ENCODE assay signal across 9 cellular contexts in the genomic region with DNA sequence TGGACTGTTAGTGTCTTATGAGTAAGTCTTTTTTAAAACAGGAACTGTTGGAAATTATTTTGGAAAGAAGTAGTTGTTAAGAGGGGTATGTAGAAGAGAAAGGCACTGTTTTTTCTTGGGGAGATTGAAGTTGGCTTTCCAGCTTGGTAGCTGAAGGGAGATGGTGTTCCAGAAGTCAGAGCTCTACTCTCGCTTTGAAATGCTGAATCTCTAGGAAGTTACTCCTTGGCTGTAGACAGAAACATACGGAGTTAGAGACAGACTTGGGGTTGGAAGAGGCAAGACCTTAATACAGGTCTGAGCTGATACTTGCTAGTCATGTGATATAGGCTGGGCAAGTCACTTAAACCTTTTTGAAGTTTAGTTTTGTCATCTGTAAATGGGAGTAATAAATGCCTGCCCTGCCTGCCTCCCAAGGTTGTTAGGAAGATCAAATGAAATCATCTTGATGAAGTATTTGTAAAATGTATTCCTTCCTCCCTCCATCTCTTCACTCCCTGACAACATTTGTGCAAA. TPM values are rescaled to one million over a fixed set of nuclear protein-coding genes. Genes with fewer than 3 reads are reported as not detected.
DNase-seq lines count a peak whose midpoint lies in the region; ATAC-seq and TF ChIP-seq lines count a peak whose summit lies in the region.
"Had no signal": no experiment of that assay in that cellular context is flagged by ENCODE, and none has a peak within 500 bp of the region (broad histone marks: within the 10 kb centered on the region; RNA-seq: fewer than 3 reads in every experiment).

No MANE protein-coding gene starts in this region.

- no peaks in the 10 kb centered on the region for H3K9me2 ChIP-seq in GM23248 (ENCODE audit: insufficient read depth)

- H3K27ac ChIP-seq in GM23248 (peak overlapping the region; percentile 99), fibroblast of lung (ENCODE audit: insufficient read depth, low read length) (peak overlapping the region; percentile 86)

- DNase-seq in GM23248, result no peak
- DNase-seq in SW480 (ENCODE audit: low spot score), result peak; percentile 49
- no peak for DNase-seq in fibroblast of lung (ENCODE audit: low read depth in 2 of 2)
- DNase-seq in NCI-H1694 (lab: John Stamatoyannopoulos, UW), result no peak
- no peak for DNase-seq in GM10248 (ENCODE audit: extremely low spot score)
- DNase-seq in HK-2 (ENCODE audit: unreplicated experiment), result no peak
- DNase-seq: NCI-H2171 treated with DMSO at 0.1 percent for 48 hours had no signal

- H3K9ac ChIP-seq in GM23248 (peak overlapping the region; percentile 86), fibroblast of lung (ENCODE audit: insufficient read depth, low read length) (peak overlapping the region; percentile 52), skeletal muscle satellite cell (ENCODE audit: low read depth, low read length) (peak overlapping the region; percentile 75)

- H3K36me3 ChIP-seq in GM23248 (ENCODE audit: low read depth), result no peaks in the 10 kb centered on the region
- no peaks in the 10 kb centered on the region for H3K36me3 ChIP-seq in fibroblast of lung (ENCODE audit: control insufficient read depth, insufficient read depth, low read length)
- H3K36me3 ChIP-seq in skeletal muscle satellite cell (ENCODE audit: insufficient read depth, low read length), result no peaks in the 10 kb centered on the region

- CTCF ChIA-PET in GM10248 (lab: Yijun Ruan, JAX), result interaction anchor here (0.7 to 11.5 kb wide), 10 partner anchors 10 to 80 kb away, joined by 3 to 101 read pairs (median 10); a partner anchor contains a TSS

- TF ChIP-seq CTCF in fibroblast of lung (conservative IDR thresholded peaks at IDR 0.05 in 1 of 2, IDR thresholded peaks at IDR 0.05 in 1 of 2; ENCODE audit: low read depth in 1 of 2, low read length in 2 of 2) (no peak), GM10248 (IDR thresholded peaks at IDR 0.05; ENCODE audit: control extremely low read depth, extremely low read depth, low read depth, missing control alignments) (no peak)

- H2AFZ ChIP-seq in GM23248 (peak overlapping the region; percentile 31; the same call in 1 of the 2 replicates), fibroblast of lung (ENCODE audit: low read length) (no peak overlapping the region)

- H3K79me2 ChIP-seq in GM23248 (ENCODE audit: insufficient read depth), result peaks cover 55% of the 10 kb centered on the region
- peaks cover 15% of the 10 kb centered on the region for H3K79me2 ChIP-seq in fibroblast of lung (ENCODE audit: control insufficient read depth, insufficient read depth, low read length)

- in situ Hi-C loops in GM23248 (cut with MboI), result no loop called here

- peaks cover 44% of the 10 kb centered on the region for H3F3A ChIP-seq in GM23248 (ENCODE audit: insufficient read depth)

- ATAC-seq in HG02840 (IDR thresholded peaks at IDR 0.05; ENCODE audit: low FRiP score, unreplicated experiment), result no peak

- H3K4me1 ChIP-seq in GM23248 (ENCODE audit: insufficient read depth) (peaks cover 33% of the 10 kb centered on the region), fibroblast of lung (ENCODE audit: control insufficient read depth, extremely low read depth, insufficient read depth, low read length) (peaks cover 15% of the 10 kb centered on the region), skeletal muscle satellite cell (ENCODE audit: control insufficient read depth, insufficient read depth, low read length) (peaks cover 34% of the 10 kb centered on the region)

- WGBS in GM23248 (ENCODE audit: low coverage in 1 of 2, low lambda C conversion rate in 2 of 2, missing lambda C conversion rate in 2 of 2), 2 experiments, result 0% methylated on average over 2 of the region's 2 CpGs

- no peaks in the 10 kb centered on the region for H3K9me3 ChIP-seq in GM23248 (ENCODE audit: low read depth)
- H3K9me3 ChIP-seq in fibroblast of lung (ENCODE audit: control insufficient read depth, insufficient read depth, low read depth, low read length), result no peaks in the 10 kb centered on the region
- no peaks in the 10 kb centered on the region for H3K9me3 ChIP-seq in skeletal muscle satellite cell (replicated peaks; ENCODE audit: low read length)

- POLR2A ChIA-PET in GM10248 (lab: Yijun Ruan, JAX), result interaction anchor here (0.6 to 0.8 kb wide), 2 partner anchors 17 to 20 kb away, joined by 3 to 5 read pairs; no protein-coding TSS in a partner anchor

- H3K27me3 ChIP-seq in GM23248 (replicated peaks; ENCODE audit: insufficient read depth) (no peaks in the 10 kb centered on the region), fibroblast of lung (ENCODE audit: control insufficient read depth, insufficient read depth, low read length) (no peaks in the 10 kb centered on the region), skeletal muscle satellite cell (ENCODE audit: control insufficient read depth, insufficient read depth, low read length) (no peaks in the 10 kb centered on the region)

- peak overlapping the region; percentile 98 for H3K4me2 ChIP-seq in GM23248 (ENCODE audit: unreplicated experiment)
- peak overlapping the region; percentile 71 for H3K4me2 ChIP-seq in fibroblast of lung (ENCODE audit: extremely low read depth, insufficient read depth, low read length)
- peak overlapping the region; percentile 72 for H3K4me2 ChIP-seq in skeletal muscle satellite cell (ENCODE audit: low read length)

- peak overlapping the region; percentile 94 for H3K4me3 ChIP-seq in GM23248
- peak overlapping the region; percentile 2 to 94 (median 66) for H3K4me3 ChIP-seq in fibroblast of lung (replicated peaks in 1 of 4; ENCODE audit: control extremely low read depth in 1 of 4, insufficient read depth in 1 of 4, low read depth in 3 of 4, low read length in 4 of 4)
- peak overlapping the region; percentile 37 for H3K4me3 ChIP-seq in skeletal muscle satellite cell (ENCODE audit: low read length)

- no peaks in the 10 kb centered on the region for H4K20me1 ChIP-seq in GM23248 (ENCODE audit: insufficient read depth)
- no peaks in the 10 kb centered on the region for H4K20me1 ChIP-seq in fibroblast of lung (ENCODE audit: control insufficient read depth, extremely low read depth, insufficient read depth, low read length)

RNA-seq across cellular contexts. Expression of a gene that starts 2.8 kb away (rescaled TPM):
- total RNA-seq in GM23248 (2014; rRNA removed; shearing (Covaris generic)), result 30.7 and 33.8 TPM in 2 replicates
- polyA plus RNA-seq in GM23248 (2016; fragmentation: Nextera tagmentation; extraction: Ambion mirVana), result 45.1 and 46.2 TPM in 2 replicates
- total RNA-seq in fibroblast of lung, result 56.8 and 65.2 TPM in 2 replicates
- polyA plus RNA-seq in fibroblast of lung, result 49.6 and 54.6 TPM in 2 replicates
- polyA plus RNA-seq in fibroblast of lung (2012), result 26.8 and 33.5 TPM in 2 replicates
- polyA minus RNA-seq in fibroblast of lung (ENCODE audit: low replicate concordance), result 15.4 and 20.1 TPM in 2 replicates
- total RNA-seq in skeletal muscle satellite cell (2012; rRNA removed), result 22.1 and 25.3 TPM in 2 replicates

RNA-seq across cellular contexts. Expression of a gene that starts 29.2 kb away (rescaled TPM):
- 5.4 and 9.6 TPM in 2 replicates for total RNA-seq in GM23248 (2014; rRNA removed; shearing (Covaris generic))
- polyA plus RNA-seq in GM23248 (2016; fragmentation: Nextera tagmentation; extraction: Ambion mirVana) (17.0 and 21.8 TPM in 2 replicates), fibroblast of lung (8.6 and 10.3 TPM in 2 replicates)
- total RNA-seq in fibroblast of lung, result 8.9 and 9.5 TPM in 2 replicates
- 5.0 and 6.3 TPM in 2 replicates for polyA plus RNA-seq in fibroblast of lung (2012)
- 1.1 TPM in 2 replicates for polyA minus RNA-seq in fibroblast of lung (ENCODE audit: low replicate concordance)
- total RNA-seq in skeletal muscle satellite cell (2012; rRNA removed), result 5.6 and 8.1 TPM in 2 replicates

RNA-seq across cellular contexts. Expression of a gene that starts 29.4 kb away (rescaled TPM):
- total RNA-seq in GM23248 (2014; rRNA removed; shearing (Covaris generic)), result 14.9 and 15.7 TPM in 2 replicates
- polyA plus RNA-seq in GM23248 (2016; fragmentation: Nextera tagmentation; extraction: Ambion mirVana), result 11.4 and 13.4 TPM in 2 replicates
- 10.6 and 11.0 TPM in 2 replicates for total RNA-seq in fibroblast of lung
- 16.9 and 17.1 TPM in 2 replicates for polyA plus RNA-seq in fibroblast of lung
- polyA plus RNA-seq in fibroblast of lung (2012), result 9.5 and 10.1 TPM in 2 replicates
- 0.43 and 10.3 TPM in 2 replicates for polyA minus RNA-seq in fibroblast of lung (ENCODE audit: low replicate concordance)
- 10.3 and 14.2 TPM in 2 replicates for total RNA-seq in skeletal muscle satellite cell (2012; rRNA removed)

Comparison
In these comparisons a context has a peak if more than half of its experiments do, and no peak if none do; other contexts are left out.
1. H3K4me3 ChIP-seq: peak in every context shown above with its lines; median percentile 94 in GM23248; 66 in fibroblast of lung; 37 in skeletal muscle satellite cell.